ENCODE assay signal across 1 cellular context in genomic region chr1:67689267-67690017, GRCh38.
TF ChIP-seq lines count a peak whose summit lies in the region.

No MANE protein-coding gene starts in this region.

TF ChIP-seq in GM23338, 12 proteins besides CTCF, POLR2A, EP300 and RAD21:
- TF ChIP-seq ZNF462 (CRISPR knock-in tag; IDR thresholded peaks at IDR 0.05) (no peak), REST (IDR thresholded peaks at IDR 0.05; ENCODE audit: unreplicated experiment) (no peak), ZNF114 (CRISPR knock-in tag; IDR thresholded peaks at IDR 0.05) (no peak), STAT1 (IDR thresholded peaks at IDR 0.05; ENCODE audit: unreplicated experiment) (no peak), NANOG (IDR thresholded peaks at IDR 0.05; ENCODE audit: borderline replicate concordance) (no peak), ETS1 (IDR thresholded peaks at IDR 0.05) (no peak), ZNF331 (CRISPR knock-in tag; IDR thresholded peaks at IDR 0.05; ENCODE audit: low read depth) (no peak), JUNB (IDR thresholded peaks at IDR 0.05; ENCODE audit: unreplicated experiment) (no peak), EZH2phosphoT487 (IDR thresholded peaks at IDR 0.05; ENCODE audit: unreplicated experiment) (no peak)
TF ChIP-seq in GM23338: peak in this region for 0.
